ENCODE assay signal across 27 cellular contexts in the genomic region with DNA sequence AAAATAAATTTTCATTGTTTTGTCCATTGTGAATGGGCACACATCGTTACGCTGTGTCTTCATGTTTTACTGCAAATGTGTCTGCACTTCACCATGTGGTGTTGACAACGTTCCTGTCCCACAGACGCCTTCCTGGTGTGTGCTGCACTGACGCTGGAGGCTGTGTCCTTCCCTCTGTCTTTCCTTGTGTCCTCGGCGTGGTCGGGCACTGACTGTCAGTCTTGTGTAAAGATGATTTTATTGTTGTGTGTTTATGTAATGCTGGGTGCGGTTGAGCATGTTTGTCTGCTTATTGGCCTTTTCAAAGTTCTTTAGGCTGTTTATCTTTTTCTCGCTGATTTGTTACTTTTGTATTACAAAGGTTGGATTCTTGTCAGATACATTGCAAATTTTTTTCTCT. TPM values are rescaled to one million over a fixed set of nuclear protein-coding genes. Genes with fewer than 3 reads are reported as not detected.
"Had no signal": no experiment of that assay in that cellular context is flagged by ENCODE, and none has a peak within 500 bp of the region (broad histone marks: within the 10 kb centered on the region; RNA-seq: fewer than 3 reads in every experiment).

No MANE protein-coding gene starts in this region.

- DNase-seq: activated CD4-positive, alpha-beta T cell treated with anti-CD3 and anti-CD28 coated beads, Interleukin-2, amount 50 U/mL, for 48 hours; activated CD8-positive, alpha-beta memory T cell treated with anti-CD3 and anti-CD28 coated beads, Interleukin-2, amount 10 ng/mL, durations not matched to agents 7 days and 5 days; activated gamma-delta T cell; activated naive CD8-positive, alpha-beta T cell treated with anti-CD3 and anti-CD28 coated beads, Interleukin-2, amount 10 ng/mL, durations not matched to agents 7 days and 5 days; activated T-cell treated with anti-CD3 and anti-CD28 coated beads, Interleukin-2, amount 50 U/mL, for 4 hours; body of pancreas; caudate nucleus; dorsolateral prefrontal cortex; foreskin fibroblast; nucleus accumbens; posterior cingulate gyrus; retina; SK-N-SH; stimulated activated CD4-positive, alpha-beta T cell treated with anti-CD3 and anti-CD28 coated beads, Interleukin-2, amount 100 ng/mL, for 24 hours; T1000; uterus had no signal

- H3K27ac ChIP-seq: body of pancreas, dorsolateral prefrontal cortex, epithelial cell of prostate, hepatocyte, tibial nerve, uterus had no signal

- H3K27me3 Mint-ChIP-seq: activated CD8-positive, alpha-beta memory T cell treated with anti-CD3 and anti-CD28 coated beads, Interleukin-2, amount 10 ng/mL, durations not matched to agents 7 days and 5 days; activated naive CD8-positive, alpha-beta T cell treated with anti-CD3 and anti-CD28 coated beads, Interleukin-2, amount 10 ng/mL, durations not matched to agents 7 days and 5 days; stimulated activated naive CD8-positive, alpha-beta T cell treated with anti-CD3 and anti-CD28 coated beads, Interleukin-15, Interleukin-2, amounts not matched to agents 100 ng/mL and 50 ng/mL, for 24 hours had no signal

- H3K9me3 ChIP-seq: body of pancreas, SK-N-SH had no signal

- H3K4me1 ChIP-seq: body of pancreas, tibial nerve, uterus had no signal

- H3K36me3 ChIP-seq: uterus had no signal

- H3K27ac Mint-ChIP-seq: activated CD8-positive, alpha-beta memory T cell treated with anti-CD3 and anti-CD28 coated beads, Interleukin-2, amount 10 ng/mL, durations not matched to agents 7 days and 5 days; activated naive CD8-positive, alpha-beta T cell treated with anti-CD3 and anti-CD28 coated beads, Interleukin-2, amount 10 ng/mL, durations not matched to agents 7 days and 5 days; nephron; stimulated activated naive CD8-positive, alpha-beta T cell treated with anti-CD3 and anti-CD28 coated beads, Interleukin-15, Interleukin-2, amounts not matched to agents 100 ng/mL and 50 ng/mL, for 24 hours had no signal

- FAIRE-seq: islet of Langerhans had no signal

- H3K4me3 Mint-ChIP-seq: activated CD8-positive, alpha-beta memory T cell treated with anti-CD3 and anti-CD28 coated beads, Interleukin-2, amount 10 ng/mL, durations not matched to agents 7 days and 5 days; activated naive CD8-positive, alpha-beta T cell treated with anti-CD3 and anti-CD28 coated beads, Interleukin-2, amount 10 ng/mL, durations not matched to agents 7 days and 5 days; activated T-cell treated with anti-CD3 and anti-CD28 coated beads, Interleukin-2, amount 50 U/mL, for 4 hours; mesothelial cell of epicardium; nephron; stimulated activated naive CD8-positive, alpha-beta T cell treated with anti-CD3 and anti-CD28 coated beads, Interleukin-15, Interleukin-2, amounts not matched to agents 100 ng/mL and 50 ng/mL, for 24 hours had no signal

- H3K27me3 ChIP-seq: body of pancreas, dorsolateral prefrontal cortex, hepatocyte, tibial nerve, uterus had no signal

- ATAC-seq: activated CD4-positive, CD25-positive, alpha-beta regulatory T cell treated with anti-CD3 and anti-CD28 coated beads, Interleukin-2, amount 50 U/mL, for 24 hours; activated CD8-positive, alpha-beta memory T cell treated with anti-CD3 and anti-CD28 coated beads, Interleukin-2, amount 10 ng/mL, durations not matched to agents 7 days and 5 days; activated T-cell treated with anti-CD3 and anti-CD28 coated beads, Interleukin-2, amount 50 U/mL, for 4 hours; body of pancreas had no signal

- H3K9me3 Mint-ChIP-seq: activated naive CD8-positive, alpha-beta T cell treated with anti-CD3 and anti-CD28 coated beads, Interleukin-2, amount 10 ng/mL, durations not matched to agents 7 days and 5 days; stimulated activated naive CD8-positive, alpha-beta T cell treated with anti-CD3 and anti-CD28 coated beads, Interleukin-15, Interleukin-2, amounts not matched to agents 100 ng/mL and 50 ng/mL, for 24 hours had no signal

- H3K4me1 Mint-ChIP-seq: activated CD8-positive, alpha-beta memory T cell treated with anti-CD3 and anti-CD28 coated beads, Interleukin-2, amount 10 ng/mL, durations not matched to agents 7 days and 5 days; activated naive CD8-positive, alpha-beta T cell treated with anti-CD3 and anti-CD28 coated beads, Interleukin-2, amount 10 ng/mL, durations not matched to agents 7 days and 5 days; nephron had no signal

- H3K4me3 ChIP-seq: body of pancreas, dorsolateral prefrontal cortex, hepatocyte, lung, tibial nerve, uterus had no signal

RNA-seq across cellular contexts. Expression of a gene that starts 18.1 kb away (rescaled TPM):
- total RNA-seq: activated CD8-positive, alpha-beta memory T cell treated with anti-CD3 and anti-CD28 coated beads, Interleukin-2, amount 10 ng/mL, durations not matched to agents 7 days and 5 days; activated naive CD8-positive, alpha-beta T cell treated with anti-CD3 and anti-CD28 coated beads, Interleukin-2, amount 10 ng/mL, durations not matched to agents 7 days and 5 days; activated T-cell treated with anti-CD3 and anti-CD28 coated beads, Interleukin-2, amount 50 U/mL, for 4 hours; body of pancreas; glomerular endothelial cell; mesothelial cell of epicardium; skeletal muscle tissue; uterus had no signal
